Comparison of ENCODE assay signal across 9 cellular contexts in genomic region chr20:23363257-23363649, GRCh38. TPM values are rescaled to one million over a fixed set of nuclear protein-coding genes. Genes with fewer than 3 reads are reported as not detected.
A peak's percentile ranks its signal among the peaks of the same experiment; 100 is the strongest.
DNase-seq lines count a peak whose midpoint lies in the region; ATAC-seq, FAIRE-seq and TF ChIP-seq lines count a peak whose summit lies in the region.
"Had no signal": no experiment of that assay in that cellular context is flagged by ENCODE, and none has a peak within 500 bp of the region (broad histone marks: within the 10 kb centered on the region; RNA-seq: fewer than 3 reads in every experiment).

No MANE protein-coding gene starts in this region.

- peaks cover 76% of the 10 kb centered on the region for H3K4me1 Mint-ChIP-seq in activated T-cell treated with anti-CD3 and anti-CD28 coated beads, Interleukin-2, amount 50 U/mL, for 24 hours (ENCODE audit: low read depth)
- H3K4me1 Mint-ChIP-seq in astrocyte (ENCODE audit: low read depth, unreplicated experiment) = peaks cover 36% of the 10 kb centered on the region

- no peak for TF ChIP-seq EP300 in transverse colon (IDR thresholded peaks at IDR 0.05; ENCODE audit: low read depth)

- peak overlapping the region; percentile 80 for H3K27ac ChIP-seq in astrocyte (ENCODE audit: low read depth, low read length)
- peak overlapping the region; percentile 98 to 100 (median 99) for H3K27ac ChIP-seq in transverse colon

- H2AFZ ChIP-seq in astrocyte (ENCODE audit: low read depth, low read length) = no peak overlapping the region

- H3K4me3 ChIP-seq in astrocyte (ENCODE audit: insufficient read depth, low read depth, low read length) = peak overlapping the region; percentile 75
- H3K4me3 ChIP-seq in kidney epithelial cell (ENCODE audit: low read depth, low read length) = peak overlapping the region; percentile 61
- H3K4me3 ChIP-seq in transverse colon = peak overlapping the region in 1 of 4 donors; percentile 83

- TF ChIP-seq CTCF in astrocyte (IDR thresholded peaks at IDR 0.05; ENCODE audit: insufficient read depth, low read depth, low read length) (no peak), kidney epithelial cell (IDR thresholded peaks at IDR 0.05; ENCODE audit: insufficient read depth, low read length, poor library complexity, severe bottlenecking) (no peak), transverse colon (IDR thresholded peaks at IDR 0.05) (no peak)

- no peak for DNase-seq in activated T-cell treated with anti-CD3 and anti-CD28 coated beads, Interleukin-2, amount 50 U/mL, for 24 hours
- DNase-seq in activated T-cell treated with anti-CD3 and anti-CD28 coated beads, Interleukin-2, amount 50 U/mL, for 48 hours = no peak
- DNase-seq in astrocyte (ENCODE audit: low read depth) (no peak), kidney epithelial cell (ENCODE audit: low read depth) (no peak), transverse colon (no peak)
- no peak for DNase-seq in stimulated activated CD4-positive, alpha-beta T cell treated with anti-CD3 and anti-CD28 coated beads, Interleukin-4, amount 100 ng/mL, for 1 hour
- DNase-seq: DMS79 had no signal

- peak overlapping the region; percentile 95 for H3K27ac Mint-ChIP-seq in activated T-cell treated with anti-CD3 and anti-CD28 coated beads, Interleukin-2, amount 50 U/mL, for 24 hours
- peak overlapping the region; percentile 87 for H3K27ac Mint-ChIP-seq in astrocyte (ENCODE audit: unreplicated experiment)

- peak overlapping the region; percentile 91 for H3K9ac ChIP-seq in astrocyte (ENCODE audit: low read length)

- intact Hi-C loops in transverse colon (cut with DNase I; ENCODE audit: low total_unique reads) = loop anchor here (10.0 kb wide), 1 partner anchor 52 kb away; no protein-coding TSS in a partner anchor

- H3K9me3 Mint-ChIP-seq in activated T-cell treated with anti-CD3 and anti-CD28 coated beads, Interleukin-2, amount 50 U/mL, for 24 hours = no peaks in the 10 kb centered on the region
- H3K9me3 Mint-ChIP-seq in astrocyte (ENCODE audit: unreplicated experiment) = no peaks in the 10 kb centered on the region

- H3K36me3 ChIP-seq in astrocyte (ENCODE audit: insufficient read depth, low read length) (peaks cover 9% of the 10 kb centered on the region), kidney epithelial cell (ENCODE audit: control insufficient read depth, insufficient read depth, low read length) (no peaks in the 10 kb centered on the region), transverse colon (peaks cover 0 to 4% (median 0%) of the 10 kb centered on the region in 4 donors)

- H3K79me2 ChIP-seq in astrocyte (ENCODE audit: insufficient read depth, low read length) = peaks cover 60% of the 10 kb centered on the region

- peaks cover 57% of the 10 kb centered on the region for H4K20me1 ChIP-seq in astrocyte (ENCODE audit: insufficient read depth, low read length)

- peak overlapping the region; percentile 97 for H3K4me2 ChIP-seq in astrocyte (ENCODE audit: low read length)

- ATAC-seq in GM19452 (IDR thresholded peaks at IDR 0.05; ENCODE audit: unreplicated experiment) = no peak
- ATAC-seq in HG03175 (IDR thresholded peaks at IDR 0.05; ENCODE audit: unreplicated experiment) = no peak

- H3K4me1 ChIP-seq in astrocyte (ENCODE audit: insufficient read depth, low read length) = peaks cover 34% of the 10 kb centered on the region
- peaks cover 15 to 61% (median 40%) of the 10 kb centered on the region in 4 donors for H3K4me1 ChIP-seq in transverse colon

- peaks cover 50% of the 10 kb centered on the region for H3K36me3 Mint-ChIP-seq in activated T-cell treated with anti-CD3 and anti-CD28 coated beads, Interleukin-2, amount 50 U/mL, for 24 hours (ENCODE audit: low read depth)
- H3K36me3 Mint-ChIP-seq in astrocyte (ENCODE audit: low read depth, unreplicated experiment) = peaks cover 6% of the 10 kb centered on the region

- WGBS in transverse colon (ENCODE audit: low coverage in 1 of 2), 2 donors = 62 to 87% methylated on average over 3 to 4 of the region's 4 CpGs

- TF ChIP-seq POLR2A in transverse colon (IDR thresholded peaks at IDR 0.05) = no peak

- H3K27me3 ChIP-seq in astrocyte (ENCODE audit: insufficient read depth, low read length) (no peaks in the 10 kb centered on the region), kidney epithelial cell (ENCODE audit: control insufficient read depth, insufficient read depth, low read length) (no peaks in the 10 kb centered on the region), transverse colon (no peaks in the 10 kb centered on the region)

- peak overlapping the region; percentile 93 for H3K4me3 Mint-ChIP-seq in activated T-cell treated with anti-CD3 and anti-CD28 coated beads, Interleukin-2, amount 50 U/mL, for 24 hours
- peak overlapping the region; percentile 95 for H3K4me3 Mint-ChIP-seq in astrocyte (ENCODE audit: unreplicated experiment)

- no peaks in the 10 kb centered on the region for H3K9me3 ChIP-seq in astrocyte (ENCODE audit: insufficient read depth, low read depth, low read length)
- H3K9me3 ChIP-seq in transverse colon = no peaks in the 10 kb centered on the region

- in situ Hi-C loops in transverse colon (cut with MboI; ENCODE audit: low pct_ligation_motif_present in 1 of 4, low pct_unique_long_range_greater_than_20kb in 1 of 4, low sequenced_read_pairs in 3 of 4) = no loop called here

- FAIRE-seq in astrocyte (lab: Jason Lieb, UNC) = no peak

- no peaks in the 10 kb centered on the region for H3K27me3 Mint-ChIP-seq in activated T-cell treated with anti-CD3 and anti-CD28 coated beads, Interleukin-2, amount 50 U/mL, for 24 hours
- no peaks in the 10 kb centered on the region for H3K27me3 Mint-ChIP-seq in astrocyte (ENCODE audit: low read depth, unreplicated experiment)

RNA-seq across cellular contexts. Expression of gene GZF1, which starts 1.3 kb away (rescaled TPM):
- total RNA-seq in astrocyte (12.2 and 16.3 TPM in 2 replicates), kidney epithelial cell (13.0 and 20.0 TPM in 2 replicates), transverse colon (10 to 100 TPM in 2 of 4 donors, 1 to 10 TPM in 2; 4.9 to 23.3 (median 13.3) TPM)

RNA-seq across cellular contexts. Expression of gene NXT1, which starts 12.7 kb away (rescaled TPM):
- total RNA-seq in astrocyte = 17.9 and 19.3 TPM in 2 replicates
- total RNA-seq in kidney epithelial cell = 59.6 and 71.6 TPM in 2 replicates
- total RNA-seq in transverse colon = 10 to 100 TPM; 16.5 to 43.4 (median 22.8) TPM

RNA-seq across cellular contexts. Expression of gene NAPB, which starts 58.0 kb away (rescaled TPM):
- total RNA-seq in astrocyte (10.2 and 13.1 TPM in 2 replicates), kidney epithelial cell (3.0 and 3.4 TPM in 2 replicates), transverse colon (10 to 100 TPM in 3 of 4 donors, 1 to 10 TPM in 1; 4.0 to 20.5 (median 12.0) TPM)
